ENCODE assay signal across 8 cellular contexts in genomic region chr7:155380221-155380861, GRCh38.
A peak's percentile ranks its signal among the peaks of the same experiment; 100 is the strongest.
DNase-seq lines count a peak whose midpoint lies in the region; TF ChIP-seq lines count a peak whose summit lies in the region.

No MANE protein-coding gene starts in this region.

- H3K27me3 Mint-ChIP-seq in progenitor cell of endocrine pancreas: peaks cover 94% of the 10 kb centered on the region

- intact Hi-C loops in uterus (cut with DNase I; ENCODE audit: low total_unique reads): no loop called here

- no peak overlapping the region for H3K27ac Mint-ChIP-seq in progenitor cell of endocrine pancreas

- H3K9me3 ChIP-seq in MG63: no peaks in the 10 kb centered on the region
- no peaks in the 10 kb centered on the region for H3K9me3 ChIP-seq in SJSA1 (replicated peaks)
- H3K9me3 ChIP-seq in uterus: no peaks in the 10 kb centered on the region

- H3K9me3 Mint-ChIP-seq in progenitor cell of endocrine pancreas (ENCODE audit: low read depth): no peaks in the 10 kb centered on the region

- TF ChIP-seq POLR2A in uterus (IDR thresholded peaks at IDR 0.05): no peak

- H3K4me3 Mint-ChIP-seq in progenitor cell of endocrine pancreas (ENCODE audit: low read depth): no peak overlapping the region

- peaks cover 11% of the 10 kb centered on the region for H3K4me1 Mint-ChIP-seq in progenitor cell of endocrine pancreas (ENCODE audit: low read depth)

- H3K4me1 ChIP-seq in SJSA1 (replicated peaks): peaks cover 4% of the 10 kb centered on the region
- H3K4me1 ChIP-seq in uterus: peaks cover 0 to 15% of the 10 kb centered on the region in 2 donors

- peak; percentile 85 for TF ChIP-seq CTCF in progenitor cell of endocrine pancreas (IDR thresholded peaks at IDR 0.05; ENCODE audit: unreplicated experiment)
- TF ChIP-seq CTCF in uterus (IDR thresholded peaks at IDR 0.05): peak; percentile 44 to 68 (median 45)

- no peaks in the 10 kb centered on the region for H3K36me3 ChIP-seq in H7 (replicated peaks; ENCODE audit: control insufficient read depth, insufficient read depth, low read length)
- no peaks in the 10 kb centered on the region for H3K36me3 ChIP-seq in MG63
- no peaks in the 10 kb centered on the region for H3K36me3 ChIP-seq in SJSA1
- no peaks in the 10 kb centered on the region for H3K36me3 ChIP-seq in uterus

- no peak overlapping the region for H3K4me3 ChIP-seq in H7 (ENCODE audit: insufficient read depth, low read depth, low read length)
- no peak overlapping the region for H3K4me3 ChIP-seq in MG63
- no peak overlapping the region for H3K4me3 ChIP-seq in SJSA1
- no peak overlapping the region for H3K4me3 ChIP-seq in uterus

- DNase-seq in GDM1 (lab: John Stamatoyannopoulos, UW): peak; percentile 47
- DNase-seq in H7: peak; percentile 93
- peak; percentile 45 for DNase-seq in MG63
- DNase-seq in SJSA1 (ENCODE audit: low read depth in 1 of 2, low spot score in 2 of 2): peak; percentile 22 to 73
- peak; percentile 73 for DNase-seq in activated naive CD4-positive, alpha-beta T cell treated with Interleukin-2 at 50 U/mL for 16 hours
- peak; percentile 48 for DNase-seq in glomerular visceral epithelial cell (ENCODE audit: extremely low spot score)
- DNase-seq in progenitor cell of endocrine pancreas (ENCODE audit: low spot score, unreplicated experiment): peak; percentile 78
- DNase-seq in uterus: peak; percentile 48 to 51

- no peak overlapping the region for H3K27ac ChIP-seq in SJSA1
- H3K27ac ChIP-seq in uterus: no peak overlapping the region

- H3K27me3 ChIP-seq in H7 (ENCODE audit: control insufficient read depth, insufficient read depth, low read length) (peaks cover 98% of the 10 kb centered on the region), MG63 (peaks cover 16% of the 10 kb centered on the region), SJSA1 (replicated peaks) (peaks cover 97% of the 10 kb centered on the region), uterus (peaks cover 9 to 73% of the 10 kb centered on the region in 2 donors)

- H3K36me3 Mint-ChIP-seq in progenitor cell of endocrine pancreas (ENCODE audit: insufficient read depth): no peaks in the 10 kb centered on the region
